ENCODE assay signal across 18 cellular contexts in genomic region chr9:74683322-74683721, GRCh38.
DNase-seq lines count a peak whose midpoint lies in the region; TF ChIP-seq lines count a peak whose summit lies in the region.
"Had no signal": no experiment of that assay in that cellular context is flagged by ENCODE, and none has a peak within 500 bp of the region (broad histone marks: within the 10 kb centered on the region; RNA-seq: fewer than 3 reads in every experiment).

No MANE protein-coding gene starts in this region.

- intact Hi-C loops in head of caudate nucleus (cut with DNase I) (no loop called here), stomach (cut with DNase I; ENCODE audit: low total_unique reads) (no loop called here)

- no peak for TF ChIP-seq CTCF in stomach (IDR thresholded peaks at IDR 0.05)

- H3K4me3 ChIP-seq in H7 (ENCODE audit: insufficient read depth, low read depth, low read length) (no peak overlapping the region), stomach (no peak overlapping the region)

- TF ChIP-seq EP300 in stomach (IDR thresholded peaks at IDR 0.05), result no peak

- H3K4me1 ChIP-seq in stomach, result no peaks in the 10 kb centered on the region
- H3K4me1 ChIP-seq: BE2C had no signal

- DNase-seq in caudate nucleus (lab: John Stamatoyannopoulos, UW), result peak in 8 of 61 donors; percentile 1 to 35 (median 4)
- DNase-seq in head of caudate nucleus, result peak in 23 of 42 donors; percentile 4 to 71 (median 22)
- peak; percentile 63 for DNase-seq in superior temporal gyrus (ENCODE audit: extremely low spot score)
- DNase-seq in H7, result no peak
- no peak for DNase-seq in stimulated activated CD4-positive, alpha-beta T cell treated with anti-CD3 and anti-CD28 coated beads, Interleukin-1b, Interleukin-23, amount 100 ng/mL, for 48 hours
- DNase-seq in stomach, result no peak
- no peak for DNase-seq in ecto neural progenitor cell (ENCODE audit: low spot score)
- DNase-seq: ACHN; BE2C; C1 segment of cervical spinal cord; CD4-positive, CD25-positive, alpha-beta regulatory T cell; CD8-positive, alpha-beta memory T cell; COR-L47; DMS 273 treated with DMSO at 0.1 percent for 48 hours; DMS53; DND-41; EL; HFFc6 had no signal

- H3K36me3 ChIP-seq in H7 (replicated peaks; ENCODE audit: control insufficient read depth, insufficient read depth, low read length) (no peaks in the 10 kb centered on the region), stomach (no peaks in the 10 kb centered on the region)
- H3K36me3 ChIP-seq: BE2C had no signal

- TF ChIP-seq POLR2A in stomach (IDR thresholded peaks at IDR 0.05), result no peak

- H3K27ac ChIP-seq in caudate nucleus (ENCODE audit: low read depth, low read length) (peak overlapping the region; percentile 2), stomach (no peak overlapping the region)

- H3K27me3 ChIP-seq in H7 (ENCODE audit: control insufficient read depth, insufficient read depth, low read length), result no peaks in the 10 kb centered on the region
- H3K27me3 ChIP-seq in stomach, result no peaks in the 10 kb centered on the region
- H3K27me3 ChIP-seq: BE2C had no signal

- WGBS in stomach, 5 donors, result 78 to 93% (median 89%) methylated on average over 4 of the region's 4 CpGs

- no peaks in the 10 kb centered on the region for H3K9me3 ChIP-seq in stomach
- H3K9me3 ChIP-seq: BE2C had no signal

Comparison
In these comparisons a context has a peak if more than half of its experiments do, and no peak if none do; other contexts are left out.
1. DNase-seq: peak in head of caudate nucleus (23 of 42) and superior temporal gyrus (single experiment); none in H7 (single experiment), stimulated activated CD4-positive, alpha-beta T cell treated with anti-CD3 and anti-CD28 coated beads, Interleukin-1b, Interleukin-23, amount 100 ng/mL, for 48 hours (single experiment), stomach (single experiment) and ecto neural progenitor cell (single experiment).